ENCODE assay signal across 1 cellular context in the genomic region with DNA sequence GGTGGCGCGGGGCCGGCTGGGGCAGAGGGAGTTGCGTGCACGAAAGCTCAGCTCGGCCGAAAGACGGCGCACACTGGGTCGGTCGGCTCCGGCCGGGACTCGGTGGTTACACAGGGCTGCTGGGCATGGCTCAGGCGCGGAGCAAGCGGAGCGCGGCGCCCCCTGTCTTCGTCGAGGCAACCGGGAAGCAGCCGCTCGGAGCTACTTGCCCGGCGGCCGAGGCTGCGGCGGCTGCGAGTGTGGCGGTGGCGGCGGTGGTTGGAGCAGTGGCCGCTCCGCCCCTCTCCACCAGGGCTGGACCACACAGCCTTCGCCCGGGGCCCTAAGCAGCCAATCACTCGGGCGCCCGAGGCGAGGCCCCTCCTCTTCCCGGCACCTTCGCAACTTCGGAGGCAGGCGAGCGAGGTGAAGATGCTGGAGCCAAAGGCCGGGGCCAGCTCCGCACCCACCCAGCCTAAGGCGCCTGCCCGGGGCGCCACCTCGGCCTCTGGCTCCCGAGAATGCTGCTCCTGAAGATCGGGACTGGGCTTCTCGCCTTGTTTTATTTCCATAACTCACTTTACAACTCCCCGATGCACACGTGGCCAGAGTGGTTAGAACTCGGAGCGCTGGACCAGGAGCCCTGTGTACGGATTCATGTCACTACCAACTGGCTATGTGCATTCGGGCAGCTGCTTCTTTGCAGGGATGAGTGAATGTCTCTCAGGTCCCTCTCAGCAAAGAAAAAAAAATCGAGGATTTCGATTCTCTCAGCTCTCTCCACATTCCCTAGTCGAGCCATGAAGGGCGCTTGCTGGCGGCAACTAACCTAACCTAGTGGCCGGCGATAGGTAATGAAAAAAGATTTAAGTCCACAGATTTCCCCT.
A peak's percentile ranks its signal among the peaks of the same experiment; 100 is the strongest.
TF ChIP-seq lines count a peak whose summit lies in the region.

A gene (minus strand): TSS at position 241 of the 866 bp plus-strand sequence. CDS start 241 bp downstream, outside the sequence.

TF ChIP-seq in HEK293, 187 proteins besides CTCF, POLR2A, EP300 and RAD21 (continued from another document and continues in another):
- TF ChIP-seq, protein P1, sequence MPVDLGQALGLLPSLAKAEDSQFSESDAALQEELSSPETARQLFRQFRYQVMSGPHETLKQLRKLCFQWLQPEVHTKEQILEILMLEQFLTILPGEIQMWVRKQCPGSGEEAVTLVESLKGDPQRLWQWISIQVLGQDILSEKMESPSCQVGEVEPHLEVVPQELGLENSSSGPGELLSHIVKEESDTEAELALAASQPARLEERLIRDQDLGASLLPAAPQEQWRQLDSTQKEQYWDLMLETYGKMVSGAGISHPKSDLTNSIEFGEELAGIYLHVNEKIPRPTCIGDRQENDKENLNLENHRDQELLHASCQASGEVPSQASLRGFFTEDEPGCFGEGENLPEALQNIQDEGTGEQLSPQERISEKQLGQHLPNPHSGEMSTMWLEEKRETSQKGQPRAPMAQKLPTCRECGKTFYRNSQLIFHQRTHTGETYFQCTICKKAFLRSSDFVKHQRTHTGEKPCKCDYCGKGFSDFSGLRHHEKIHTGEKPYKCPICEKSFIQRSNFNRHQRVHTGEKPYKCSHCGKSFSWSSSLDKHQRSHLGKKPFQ (tag by site-specific recombination; IDR thresholded peaks at IDR 0.05): no peak
- TF ChIP-seq ZNF394 (tag by site-specific recombination; IDR thresholded peaks at IDR 0.05; ENCODE audit: borderline replicate concordance): no peak; the same call in 1 of the 2 replicates
- TF ChIP-seq, protein P2, sequence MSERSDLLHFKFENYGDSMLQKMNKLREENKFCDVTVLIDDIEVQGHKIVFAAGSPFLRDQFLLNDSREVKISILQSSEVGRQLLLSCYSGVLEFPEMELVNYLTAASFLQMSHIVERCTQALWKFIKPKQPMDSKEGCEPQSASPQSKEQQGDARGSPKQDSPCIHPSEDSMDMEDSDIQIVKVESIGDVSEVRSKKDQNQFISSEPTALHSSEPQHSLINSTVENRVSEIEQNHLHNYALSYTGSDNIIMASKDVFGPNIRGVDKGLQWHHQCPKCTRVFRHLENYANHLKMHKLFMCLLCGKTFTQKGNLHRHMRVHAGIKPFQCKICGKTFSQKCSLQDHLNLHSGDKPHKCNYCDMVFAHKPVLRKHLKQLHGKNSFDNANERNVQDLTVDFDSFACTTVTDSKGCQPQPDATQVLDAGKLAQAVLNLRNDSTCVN (tag by site-specific recombination; optimal IDR thresholded peaks at IDR 0.05): peak; percentile 88
- TF ChIP-seq ZNF132 (tag by site-specific recombination; IDR thresholded peaks at IDR 0.05; ENCODE audit: borderline replicate concordance): no peak
- no peak for TF ChIP-seq ZNF416 (tag by site-specific recombination; IDR thresholded peaks at IDR 0.05)
- peak; percentile 100 for TF ChIP-seq ZNF341 (tag by site-specific recombination; IDR thresholded peaks at IDR 0.05; ENCODE audit: low read depth)
- TF ChIP-seq SALL2 (tag by site-specific recombination; IDR thresholded peaks at IDR 0.05; ENCODE audit: borderline replicate concordance): no peak
- TF ChIP-seq, protein P3, sequence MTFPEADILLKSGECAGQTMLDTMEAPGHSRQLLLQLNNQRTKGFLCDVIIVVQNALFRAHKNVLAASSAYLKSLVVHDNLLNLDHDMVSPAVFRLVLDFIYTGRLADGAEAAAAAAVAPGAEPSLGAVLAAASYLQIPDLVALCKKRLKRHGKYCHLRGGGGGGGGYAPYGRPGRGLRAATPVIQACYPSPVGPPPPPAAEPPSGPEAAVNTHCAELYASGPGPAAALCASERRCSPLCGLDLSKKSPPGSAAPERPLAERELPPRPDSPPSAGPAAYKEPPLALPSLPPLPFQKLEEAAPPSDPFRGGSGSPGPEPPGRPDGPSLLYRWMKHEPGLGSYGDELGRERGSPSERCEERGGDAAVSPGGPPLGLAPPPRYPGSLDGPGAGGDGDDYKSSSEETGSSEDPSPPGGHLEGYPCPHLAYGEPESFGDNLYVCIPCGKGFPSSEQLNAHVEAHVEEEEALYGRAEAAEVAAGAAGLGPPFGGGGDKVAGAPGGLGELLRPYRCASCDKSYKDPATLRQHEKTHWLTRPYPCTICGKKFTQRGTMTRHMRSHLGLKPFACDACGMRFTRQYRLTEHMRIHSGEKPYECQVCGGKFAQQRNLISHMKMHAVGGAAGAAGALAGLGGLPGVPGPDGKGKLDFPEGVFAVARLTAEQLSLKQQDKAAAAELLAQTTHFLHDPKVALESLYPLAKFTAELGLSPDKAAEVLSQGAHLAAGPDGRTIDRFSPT (tag by site-specific recombination; IDR thresholded peaks at IDR 0.05): 0 out of 2 replicates have a peak, but pooled peaks have one; percentile 3
- TF ChIP-seq, protein P4, sequence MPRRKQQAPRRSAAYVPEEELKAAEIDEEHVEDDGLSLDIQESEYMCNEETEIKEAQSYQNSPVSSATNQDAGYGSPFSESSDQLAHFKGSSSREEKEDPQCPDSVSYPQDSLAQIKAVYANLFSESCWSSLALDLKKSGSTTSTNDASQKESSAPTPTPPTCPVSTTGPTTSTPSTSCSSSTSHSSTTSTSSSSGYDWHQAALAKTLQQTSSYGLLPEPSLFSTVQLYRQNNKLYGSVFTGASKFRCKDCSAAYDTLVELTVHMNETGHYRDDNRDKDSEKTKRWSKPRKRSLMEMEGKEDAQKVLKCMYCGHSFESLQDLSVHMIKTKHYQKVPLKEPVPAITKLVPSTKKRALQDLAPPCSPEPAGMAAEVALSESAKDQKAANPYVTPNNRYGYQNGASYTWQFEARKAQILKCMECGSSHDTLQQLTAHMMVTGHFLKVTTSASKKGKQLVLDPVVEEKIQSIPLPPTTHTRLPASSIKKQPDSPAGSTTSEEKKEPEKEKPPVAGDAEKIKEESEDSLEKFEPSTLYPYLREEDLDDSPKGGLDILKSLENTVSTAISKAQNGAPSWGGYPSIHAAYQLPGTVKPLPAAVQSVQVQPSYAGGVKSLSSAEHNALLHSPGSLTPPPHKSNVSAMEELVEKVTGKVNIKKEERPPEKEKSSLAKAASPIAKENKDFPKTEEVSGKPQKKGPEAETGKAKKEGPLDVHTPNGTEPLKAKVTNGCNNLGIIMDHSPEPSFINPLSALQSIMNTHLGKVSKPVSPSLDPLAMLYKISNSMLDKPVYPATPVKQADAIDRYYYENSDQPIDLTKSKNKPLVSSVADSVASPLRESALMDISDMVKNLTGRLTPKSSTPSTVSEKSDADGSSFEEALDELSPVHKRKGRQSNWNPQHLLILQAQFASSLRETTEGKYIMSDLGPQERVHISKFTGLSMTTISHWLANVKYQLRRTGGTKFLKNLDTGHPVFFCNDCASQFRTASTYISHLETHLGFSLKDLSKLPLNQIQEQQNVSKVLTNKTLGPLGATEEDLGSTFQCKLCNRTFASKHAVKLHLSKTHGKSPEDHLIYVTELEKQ (tag by site-specific recombination; IDR thresholded peaks at IDR 0.05; ENCODE audit: borderline replicate concordance): no peak
- peak; percentile 95 for TF ChIP-seq SP2 (tag by site-specific recombination; IDR thresholded peaks at IDR 0.05)
- no peak for TF ChIP-seq ZBTB48 (tag by site-specific recombination; IDR thresholded peaks at IDR 0.05)
- TF ChIP-seq GLIS2 (tag by site-specific recombination; IDR thresholded peaks at IDR 0.05): peak; percentile 72
- no peak for TF ChIP-seq ZNF571 (tag by site-specific recombination; IDR thresholded peaks at IDR 0.05)
- TF ChIP-seq ZNF768 (tag by site-specific recombination; IDR thresholded peaks at IDR 0.05): no peak; the same call in 1 of the 2 replicates
- no peak for TF ChIP-seq SETDB1 (IDR thresholded peaks at IDR 0.05; ENCODE audit: insufficient read length, low read length)
- TF ChIP-seq, protein P5, sequence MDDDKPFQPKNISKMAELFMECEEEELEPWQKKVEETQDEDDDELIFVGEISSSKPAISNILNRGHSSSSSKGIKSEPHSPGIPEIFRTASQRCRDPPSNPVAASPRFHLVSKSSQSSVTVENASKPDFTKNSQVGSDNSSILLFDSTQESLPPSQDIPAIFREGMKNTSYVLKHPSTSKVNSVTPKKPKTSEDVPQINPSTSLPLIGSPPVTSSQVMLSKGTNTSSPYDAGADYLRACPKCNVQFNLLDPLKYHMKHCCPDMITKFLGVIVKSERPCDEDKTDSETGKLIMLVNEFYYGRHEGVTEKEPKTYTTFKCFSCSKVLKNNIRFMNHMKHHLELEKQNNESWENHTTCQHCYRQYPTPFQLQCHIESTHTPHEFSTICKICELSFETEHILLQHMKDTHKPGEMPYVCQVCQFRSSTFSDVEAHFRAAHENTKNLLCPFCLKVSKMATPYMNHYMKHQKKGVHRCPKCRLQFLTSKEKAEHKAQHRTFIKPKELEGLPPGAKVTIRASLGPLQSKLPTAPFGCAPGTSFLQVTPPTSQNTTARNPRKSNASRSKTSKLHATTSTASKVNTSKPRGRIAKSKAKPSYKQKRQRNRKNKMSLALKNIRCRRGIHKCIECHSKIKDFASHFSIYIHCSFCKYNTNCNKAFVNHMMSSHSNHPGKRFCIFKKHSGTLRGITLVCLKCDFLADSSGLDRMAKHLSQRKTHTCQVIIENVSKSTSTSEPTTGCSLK (tag by site-specific recombination; IDR thresholded peaks at IDR 0.05): no peak
- no peak for TF ChIP-seq GFI1B (tag by site-specific recombination; IDR thresholded peaks at IDR 0.05)
- no peak for TF ChIP-seq ZNF677 (tag by site-specific recombination; IDR thresholded peaks at IDR 0.05)
- peak; percentile 27; the same call in 1 of the 2 replicates for TF ChIP-seq ZNF121 (tag by site-specific recombination; IDR thresholded peaks at IDR 0.05)
- TF ChIP-seq ZNF510 (tag by site-specific recombination; IDR thresholded peaks at IDR 0.05; ENCODE audit: insufficient replicate concordance): no peak
- no peak for TF ChIP-seq ZNF473 (tag by site-specific recombination; IDR thresholded peaks at IDR 0.05)
- TF ChIP-seq ZNF140 (tag by site-specific recombination; IDR thresholded peaks at IDR 0.05): no peak
- peak; percentile 87 for TF ChIP-seq PRDM1 (tag by site-specific recombination; IDR thresholded peaks at IDR 0.05)
- no peak for TF ChIP-seq IKZF3 (tag by site-specific recombination; IDR thresholded peaks at IDR 0.05)
- TF ChIP-seq ZNF175 (tag by site-specific recombination; IDR thresholded peaks at IDR 0.05): no peak
- TF ChIP-seq ZNF133 (tag by site-specific recombination; IDR thresholded peaks at IDR 0.05): no peak
- TF ChIP-seq, protein P6, sequence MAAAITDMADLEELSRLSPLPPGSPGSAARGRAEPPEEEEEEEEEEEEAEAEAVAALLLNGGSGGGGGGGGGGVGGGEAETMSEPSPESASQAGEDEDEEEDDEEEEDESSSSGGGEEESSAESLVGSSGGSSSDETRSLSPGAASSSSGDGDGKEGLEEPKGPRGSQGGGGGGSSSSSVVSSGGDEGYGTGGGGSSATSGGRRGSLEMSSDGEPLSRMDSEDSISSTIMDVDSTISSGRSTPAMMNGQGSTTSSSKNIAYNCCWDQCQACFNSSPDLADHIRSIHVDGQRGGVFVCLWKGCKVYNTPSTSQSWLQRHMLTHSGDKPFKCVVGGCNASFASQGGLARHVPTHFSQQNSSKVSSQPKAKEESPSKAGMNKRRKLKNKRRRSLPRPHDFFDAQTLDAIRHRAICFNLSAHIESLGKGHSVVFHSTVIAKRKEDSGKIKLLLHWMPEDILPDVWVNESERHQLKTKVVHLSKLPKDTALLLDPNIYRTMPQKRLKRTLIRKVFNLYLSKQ (tag by site-specific recombination; IDR thresholded peaks at IDR 0.05; ENCODE audit: borderline replicate concordance): no peak
- TF ChIP-seq, protein P7, sequence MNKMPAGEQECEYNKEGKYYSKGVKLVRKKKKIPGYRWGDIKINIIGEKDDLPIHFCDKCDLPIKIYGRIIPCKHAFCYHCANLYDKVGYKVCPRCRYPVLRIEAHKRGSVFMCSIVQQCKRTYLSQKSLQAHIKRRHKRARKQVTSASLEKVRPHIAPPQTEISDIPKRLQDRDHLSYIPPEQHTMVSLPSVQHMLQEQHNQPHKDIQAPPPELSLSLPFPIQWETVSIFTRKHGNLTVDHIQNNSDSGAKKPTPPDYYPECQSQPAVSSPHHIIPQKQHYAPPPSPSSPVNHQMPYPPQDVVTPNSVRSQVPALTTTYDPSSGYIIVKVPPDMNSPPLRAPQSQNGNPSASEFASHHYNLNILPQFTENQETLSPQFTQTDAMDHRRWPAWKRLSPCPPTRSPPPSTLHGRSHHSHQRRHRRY (tag by site-specific recombination; IDR thresholded peaks at IDR 0.05): no peak
- TF ChIP-seq ZNF600 (tag by site-specific recombination; IDR thresholded peaks at IDR 0.05): peak; percentile 81
- TF ChIP-seq ZNF391 (tag by site-specific recombination; IDR thresholded peaks at IDR 0.05; ENCODE audit: borderline replicate concordance, low read depth): peak; percentile 63; the same call in 1 of the 2 replicates
- TF ChIP-seq, protein P8, sequence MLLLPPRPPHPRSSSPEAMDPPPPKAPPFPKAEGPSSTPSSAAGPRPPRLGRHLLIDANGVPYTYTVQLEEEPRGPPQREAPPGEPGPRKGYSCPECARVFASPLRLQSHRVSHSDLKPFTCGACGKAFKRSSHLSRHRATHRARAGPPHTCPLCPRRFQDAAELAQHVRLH (tag by site-specific recombination; IDR thresholded peaks at IDR 0.05): no peak
- TF ChIP-seq SCRT2 (tag by site-specific recombination; IDR thresholded peaks at IDR 0.05): no peak
- peak; percentile 73 for TF ChIP-seq ZEB2 (tag by site-specific recombination; IDR thresholded peaks at IDR 0.05)
- TF ChIP-seq SCRT1 (tag by site-specific recombination; IDR thresholded peaks at IDR 0.05; ENCODE audit: borderline replicate concordance): no peak
- no peak for TF ChIP-seq ZNF221 (tag by site-specific recombination; IDR thresholded peaks at IDR 0.05; ENCODE audit: borderline replicate concordance)
- TF ChIP-seq, protein P9, sequence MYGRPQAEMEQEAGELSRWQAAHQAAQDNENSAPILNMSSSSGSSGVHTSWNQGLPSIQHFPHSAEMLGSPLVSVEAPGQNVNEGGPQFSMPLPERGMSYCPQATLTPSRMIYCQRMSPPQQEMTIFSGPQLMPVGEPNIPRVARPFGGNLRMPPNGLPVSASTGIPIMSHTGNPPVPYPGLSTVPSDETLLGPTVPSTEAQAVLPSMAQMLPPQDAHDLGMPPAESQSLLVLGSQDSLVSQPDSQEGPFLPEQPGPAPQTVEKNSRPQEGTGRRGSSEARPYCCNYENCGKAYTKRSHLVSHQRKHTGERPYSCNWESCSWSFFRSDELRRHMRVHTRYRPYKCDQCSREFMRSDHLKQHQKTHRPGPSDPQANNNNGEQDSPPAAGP (tag by site-specific recombination; IDR thresholded peaks at IDR 0.05): no peak; the same call in 1 of the 2 replicates
- TF ChIP-seq ZNF621 (tag by site-specific recombination; IDR thresholded peaks at IDR 0.05): no peak
- TF ChIP-seq, protein P10, sequence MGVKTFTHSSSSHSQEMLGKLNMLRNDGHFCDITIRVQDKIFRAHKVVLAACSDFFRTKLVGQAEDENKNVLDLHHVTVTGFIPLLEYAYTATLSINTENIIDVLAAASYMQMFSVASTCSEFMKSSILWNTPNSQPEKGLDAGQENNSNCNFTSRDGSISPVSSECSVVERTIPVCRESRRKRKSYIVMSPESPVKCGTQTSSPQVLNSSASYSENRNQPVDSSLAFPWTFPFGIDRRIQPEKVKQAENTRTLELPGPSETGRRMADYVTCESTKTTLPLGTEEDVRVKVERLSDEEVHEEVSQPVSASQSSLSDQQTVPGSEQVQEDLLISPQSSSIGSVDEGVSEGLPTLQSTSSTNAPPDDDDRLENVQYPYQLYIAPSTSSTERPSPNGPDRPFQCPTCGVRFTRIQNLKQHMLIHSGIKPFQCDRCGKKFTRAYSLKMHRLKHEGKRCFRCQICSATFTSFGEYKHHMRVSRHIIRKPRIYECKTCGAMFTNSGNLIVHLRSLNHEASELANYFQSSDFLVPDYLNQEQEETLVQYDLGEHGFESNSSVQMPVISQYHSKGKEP (tag by site-specific recombination; IDR thresholded peaks at IDR 0.05): no peak
- no peak for TF ChIP-seq ZNF16 (tag by site-specific recombination; IDR thresholded peaks at IDR 0.05; ENCODE audit: low read depth)
- TF ChIP-seq KLF16 (tag by site-specific recombination; IDR thresholded peaks at IDR 0.05): peak; percentile 52; the same call in 1 of the 2 replicates
- TF ChIP-seq ZNF248 (tag by site-specific recombination; IDR thresholded peaks at IDR 0.05): no peak
- TF ChIP-seq ZNF266 (tag by site-specific recombination; IDR thresholded peaks at IDR 0.05; ENCODE audit: low read depth): no peak
- TF ChIP-seq ZNF830 (tag by site-specific recombination; IDR thresholded peaks at IDR 0.05; ENCODE audit: low read depth): no peak
